ENCODE assay signal across 8 cellular contexts in the genomic region with DNA sequence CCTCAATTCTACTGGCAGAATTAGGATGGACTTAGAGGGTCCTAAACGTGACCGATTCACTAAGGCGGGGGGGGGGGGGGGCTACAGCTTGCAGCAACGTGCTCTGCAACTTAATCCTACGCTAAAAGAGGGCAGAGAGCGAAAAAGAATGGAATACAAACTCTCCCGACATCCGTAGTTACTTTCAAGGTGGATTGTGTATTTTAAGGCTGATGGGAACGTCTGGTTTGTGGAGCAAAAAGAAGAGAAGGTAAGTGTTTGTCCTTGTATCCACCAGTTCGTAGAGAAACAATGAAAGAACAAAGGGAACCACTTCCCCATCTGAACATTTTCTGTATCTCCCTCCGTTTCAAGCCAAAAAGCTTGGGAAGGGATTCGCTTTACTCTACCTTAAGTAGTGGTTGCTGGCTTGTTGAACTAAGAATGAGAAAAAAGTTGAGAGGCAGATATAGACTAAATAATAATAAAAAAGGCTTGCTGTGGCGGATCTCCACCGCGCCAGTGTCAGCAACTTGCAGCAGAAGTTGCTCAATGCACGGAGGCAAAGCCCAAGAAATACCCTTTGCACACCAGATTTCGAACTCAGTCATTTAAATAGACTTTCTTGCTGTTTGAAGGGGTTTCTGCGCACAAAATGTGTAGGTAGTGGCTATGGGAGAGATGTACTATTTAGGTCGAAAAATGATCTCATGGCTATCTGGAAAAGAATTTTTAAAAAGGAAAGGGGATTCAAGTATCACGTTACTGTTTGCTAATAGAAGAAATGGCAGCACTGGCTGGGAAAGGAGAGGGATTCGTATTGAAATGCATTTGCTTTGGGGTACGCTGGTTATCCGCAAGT. TPM values are rescaled to one million over a fixed set of nuclear protein-coding genes. Genes with fewer than 3 reads are reported as not detected.
DNase-seq lines count a peak whose midpoint lies in the region; ATAC-seq and TF ChIP-seq lines count a peak whose summit lies in the region.

No MANE protein-coding gene starts in this region.

- H3K9me3 ChIP-seq in PC-3 (ENCODE audit: low read length): no peaks in the 10 kb centered on the region
- H3K9me3 ChIP-seq in endocrine pancreas (ENCODE audit: control insufficient read depth, low read length): no peaks in the 10 kb centered on the region

- peaks cover 54 to 67% (median 62%) of the 10 kb centered on the region in 3 donors for H3K27me3 Mint-ChIP-seq in naive B cell

- peaks cover 0 to 8% (median 1%) of the 10 kb centered on the region in 7 donors for H3K9me3 Mint-ChIP-seq in naive B cell

- no peaks in the 10 kb centered on the region for H3K27me3 ChIP-seq in PC-3 (ENCODE audit: low read length)
- no peaks in the 10 kb centered on the region for H3K27me3 ChIP-seq in endocrine pancreas (ENCODE audit: control insufficient read depth, insufficient read depth, low read length)

- ATAC-seq in PC-3 (no peak), naive B cell (ENCODE audit: low read depth in 2 of 2) (no peak), GM21526 (IDR thresholded peaks at IDR 0.05; ENCODE audit: low FRiP score, unreplicated experiment) (no peak)

- H3K4me3 Mint-ChIP-seq in naive B cell: peak overlapping the region; percentile 84 to 98 (median 93)

- POLR2A ChIA-PET in PC-3 (lab: Charles Lee; ENCODE audit: unreplicated experiment): interaction anchor here (0.7 to 1.0 kb wide), 2 partner anchors 28 to 232 kb away, joined by 3 to 4 read pairs; no protein-coding TSS in a partner anchor

- H3K9ac ChIP-seq in PC-3 (ENCODE audit: low read length) (peak overlapping the region; percentile 89; the same call in 1 of the 2 replicates), endocrine pancreas (ENCODE audit: control insufficient read depth, insufficient read depth, low read length) (peak overlapping the region; percentile 73)

- H3F3A ChIP-seq in PC-3 (ENCODE audit: low read length, unreplicated experiment): no peaks in the 10 kb centered on the region

- DNase-seq in activated CD8-positive, alpha-beta memory T cell treated with anti-CD3 and anti-CD28 coated beads for 24 hours: peak; percentile 55
- DNase-seq in activated CD8-positive, alpha-beta memory T cell treated with anti-CD3 and anti-CD28 coated beads, Interleukin-2, amount 50 U/mL, for 4 hours: no peak
- no peak for DNase-seq in PC-3
- DNase-seq in naive B cell: peak; percentile 15
- no peak for DNase-seq in COLO829 (ENCODE audit: low spot score)
- DNase-seq in NK-92 treated with Interleukin-12 subunit alpha and Interleukin-12 subunit beta, amount 100 ng/mL, for 24 hours (lab: John Stamatoyannopoulos, UW): no peak

- BruUV-seq in PC-3 (replicated peaks; lab: Mats Ljungman, UMichigan): TSS peak; percentile 25

- intact Hi-C loops in PC-3 (cut with micrococcal nuclease): loop anchor here (10.0 kb wide), 2 partner anchors 200 to 360 kb away; no protein-coding TSS in a partner anchor

- CTCF ChIA-PET in PC-3 (lab: Charles Lee): interaction anchor here (1.1 kb wide), 1 partner anchor 28 kb away, joined by 3 read pairs; no protein-coding TSS in a partner anchor

- no peaks in the 10 kb centered on the region for H4K20me1 ChIP-seq in PC-3 (ENCODE audit: low read length)

- peaks cover 22% of the 10 kb centered on the region for H3K4me1 ChIP-seq in PC-3 (ENCODE audit: insufficient read depth, low read length)
- peaks cover 16% of the 10 kb centered on the region for H3K4me1 ChIP-seq in endocrine pancreas (ENCODE audit: control insufficient read depth, insufficient read depth, low read length)

- H3K4me2 ChIP-seq in PC-3 (ENCODE audit: low read length): peak overlapping the region; percentile 99

- no peaks in the 10 kb centered on the region for H3K9me2 ChIP-seq in PC-3 (replicated peaks; ENCODE audit: low read length)

- H2AFZ ChIP-seq in PC-3 (ENCODE audit: low read length): peak overlapping the region; percentile 99

- H3K4me1 Mint-ChIP-seq in naive B cell: peaks cover 34 to 45% (median 35%) of the 10 kb centered on the region in 3 donors

- H3K36me3 ChIP-seq in PC-3 (ENCODE audit: low read depth, low read length): no peaks in the 10 kb centered on the region
- no peaks in the 10 kb centered on the region for H3K36me3 ChIP-seq in endocrine pancreas (ENCODE audit: control insufficient read depth, insufficient read depth, low read length)

- H3K36me3 Mint-ChIP-seq in naive B cell: peaks cover 0 to 18% of the 10 kb centered on the region in 2 donors

- H3K27ac ChIP-seq in PC-3 (ENCODE audit: low read length): 0 out of 2 replicates have a peak overlapping the region, but pooled peaks have one; percentile 81

- TF ChIP-seq CTCF in PC-3 (conservative IDR thresholded peaks at IDR 0.05; ENCODE audit: low read depth, low read length): no peak

- H3K27ac Mint-ChIP-seq in naive B cell: peak overlapping the region in 5 of 6 donors; percentile 73 to 95 (median 94)

- H3K79me2 ChIP-seq in PC-3 (ENCODE audit: low read length): no peaks in the 10 kb centered on the region

- H3K4me3 ChIP-seq in PC-3 (ENCODE audit: low read length) (peak overlapping the region; percentile 81), endocrine pancreas (ENCODE audit: control insufficient read depth, insufficient read depth, low read length) (peak overlapping the region; percentile 85)

RNA-seq across cellular contexts. Expression of a gene that starts 0.7 kb away (rescaled TPM):
- 0.17 and 0.26 TPM in 2 replicates for total RNA-seq in PC-3 (2014; rRNA removed)
- not detected for polyA plus RNA-seq in naive B cell (ENCODE audit: low read depth in 6 of 6)

RNA-seq across cellular contexts. Expression of a gene that starts 9.3 kb away (rescaled TPM):
- 21.5 and 32.5 TPM in 2 replicates for total RNA-seq in PC-3 (2014; rRNA removed)
- polyA plus RNA-seq in naive B cell (ENCODE audit: low read depth in 6 of 6): 1 to 10 TPM; 3.8 to 7.3 (median 6.6) TPM

Comparison
In these comparisons a context has a peak if more than half of its experiments do, and no peak if none do; other contexts are left out.
1. DNase-seq: peak in activated CD8-positive, alpha-beta memory T cell treated with anti-CD3 and anti-CD28 coated beads for 24 hours (single experiment) and naive B cell (single experiment); none in activated CD8-positive, alpha-beta memory T cell treated with anti-CD3 and anti-CD28 coated beads, Interleukin-2, amount 50 U/mL, for 4 hours (single experiment), PC-3 (single experiment), COLO829 (single experiment) and NK-92 treated with Interleukin-12 subunit alpha and Interleukin-12 subunit beta, amount 100 ng/mL, for 24 hours (single experiment).